Comparison of ENCODE assay signal across 13 cellular contexts in the genomic region with DNA sequence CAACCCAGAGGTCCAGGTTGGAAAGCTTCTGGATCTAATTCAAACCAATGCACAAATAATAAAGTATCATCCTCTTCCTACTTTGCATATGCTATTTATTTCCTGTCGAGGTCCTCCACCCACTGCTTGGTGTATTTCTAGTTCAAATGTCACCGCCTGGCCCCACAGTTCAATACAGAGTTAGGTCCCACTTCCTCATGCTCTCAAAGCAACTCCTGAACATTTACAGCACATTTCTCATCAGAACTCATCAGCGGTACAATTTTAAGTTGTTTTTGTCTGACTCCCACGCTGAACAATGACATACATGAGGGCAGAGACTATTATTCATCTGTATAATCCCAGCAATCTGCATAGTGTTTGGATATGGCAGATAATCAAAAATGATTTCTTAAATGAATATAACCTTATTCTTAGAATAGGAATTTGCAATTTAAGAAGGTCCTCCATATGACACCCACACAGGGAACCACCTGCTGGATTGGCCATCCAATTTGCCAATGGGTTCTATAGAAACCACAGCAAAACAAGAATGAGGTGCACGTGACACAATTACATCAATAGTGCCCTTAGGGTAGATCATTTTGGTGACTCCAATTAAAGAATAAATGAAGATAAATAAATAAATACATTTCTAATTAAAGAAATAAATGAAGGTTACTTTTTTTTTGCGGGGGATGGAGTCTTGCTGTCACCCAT. TPM values are rescaled to one million over a fixed set of nuclear protein-coding genes. Genes with fewer than 3 reads are reported as not detected.
A peak's percentile ranks its signal among the peaks of the same experiment; 100 is the strongest.
DNase-seq lines count a peak whose midpoint lies in the region; ATAC-seq, FAIRE-seq and TF ChIP-seq lines count a peak whose summit lies in the region.
"Had no signal": no experiment of that assay in that cellular context is flagged by ENCODE, and none has a peak within 500 bp of the region (broad histone marks: within the 10 kb centered on the region; RNA-seq: fewer than 3 reads in every experiment).

No MANE protein-coding gene starts in this region.

- CTCF ChIA-PET in CD4-positive, alpha-beta memory T cell (lab: Charles Lee; ENCODE audit: partially characterized antibody), result interaction anchor here (0.7 to 4.1 kb wide), 2 partner anchors 74 to 82 kb away, joined by 3 to 20 read pairs; no protein-coding TSS in a partner anchor
- CTCF ChIA-PET in WTC11 (lab: Charles Lee), result interaction anchor here (0.6 kb wide), 1 partner anchor 82 kb away, joined by 3 read pairs; no protein-coding TSS in a partner anchor

- peak overlapping the region; percentile 64 to 94 (median 88) for H3K27ac Mint-ChIP-seq in CD4-positive, alpha-beta memory T cell
- peak overlapping the region; percentile 55; the same call in 1 of the 2 replicates for H3K27ac Mint-ChIP-seq in WTC11
- peak overlapping the region; percentile 89 for H3K27ac Mint-ChIP-seq in memory B cell
- H3K27ac Mint-ChIP-seq: endodermal cell, type B pancreatic cell had no signal

- FAIRE-seq in small intestine (lab: Jason Lieb, UNC), result no peak
- FAIRE-seq in D721Med (lab: Jason Lieb, UNC), result no peak
- FAIRE-seq: astrocyte had no signal

- no peaks in the 10 kb centered on the region for H3K9me3 ChIP-seq in CD4-positive, alpha-beta memory T cell (ENCODE audit: control insufficient read depth in 1 of 2, low read length in 2 of 2)
- no peaks in the 10 kb centered on the region for H3K9me3 ChIP-seq in small intestine (ENCODE audit: control insufficient read depth, low read depth)
- H3K9me3 ChIP-seq: lower lobe of right lung had no signal

- no peak overlapping the region for H3K27ac ChIP-seq in CD4-positive, alpha-beta memory T cell (ENCODE audit: low read depth, low read length)
- no peak overlapping the region for H3K27ac ChIP-seq in small intestine (ENCODE audit: low read depth in 1 of 2, low read length in 1 of 2)
- H3K27ac ChIP-seq: lower lobe of right lung had no signal

- intact Hi-C loops in CD4-positive, alpha-beta memory T cell (cut with micrococcal nuclease), result loop anchor here (1.0 to 5.0 kb wide), 2 partner anchors 38 to 82 kb away; no protein-coding TSS in a partner anchor

- peak; percentile 21 for TF ChIP-seq POLR2A in GM18505 (IDR thresholded peaks at IDR 0.05; ENCODE audit: borderline replicate concordance, extremely low read depth, insufficient read depth, insufficient read length)

- peaks cover 19% of the 10 kb centered on the region for H3K4me1 ChIP-seq in CD4-positive, alpha-beta memory T cell (ENCODE audit: insufficient read depth, low read length)
- H3K4me1 ChIP-seq in small intestine (ENCODE audit: control insufficient read depth in 2 of 2, insufficient read depth in 1 of 2, low read depth in 1 of 2, low read length in 1 of 2), result no peaks in the 10 kb centered on the region
- H3K4me1 ChIP-seq: lower lobe of right lung had no signal

- peak overlapping the region in 7 of 8 donors; percentile 10 to 77 (median 48) for H3K4me3 Mint-ChIP-seq in CD4-positive, alpha-beta memory T cell
- no peak overlapping the region for H3K4me3 Mint-ChIP-seq in WTC11
- peak overlapping the region; percentile 79 for H3K4me3 Mint-ChIP-seq in memory B cell
- H3K4me3 Mint-ChIP-seq: endodermal cell, type B pancreatic cell had no signal

- ATAC-seq in GM18505 (IDR thresholded peaks at IDR 0.05; ENCODE audit: unreplicated experiment) (no peak), WTC11 (no peak), memory B cell (ENCODE audit: low read depth) (peak; percentile 94), GM18502 (IDR thresholded peaks at IDR 0.05; ENCODE audit: poor library complexity, unreplicated experiment) (no peak)
- ATAC-seq: lower lobe of right lung had no signal

- 63 to 79% (median 72%) methylated on average over 6 of the region's 6 CpGs for WGBS in small intestine, 3 donors

- H3K4me3 ChIP-seq in CD4-positive, alpha-beta memory T cell (ENCODE audit: low read length in 2 of 2), result no peak overlapping the region
- H3K4me3 ChIP-seq in small intestine (ENCODE audit: low read depth in 1 of 2, low read length in 2 of 2), result no peak overlapping the region
- H3K4me3 ChIP-seq: lower lobe of right lung had no signal

- no peaks in the 10 kb centered on the region for H3K27me3 ChIP-seq in CD4-positive, alpha-beta memory T cell (ENCODE audit: insufficient read depth, low read length)
- no peaks in the 10 kb centered on the region for H3K27me3 ChIP-seq in small intestine (ENCODE audit: control insufficient read depth in 2 of 2, insufficient read depth in 2 of 2, low read length in 2 of 2)

- peak in 4 of 5 donors; percentile 11 to 25 (median 17) for DNase-seq in CD4-positive, alpha-beta memory T cell
- DNase-seq in WTC11 (ENCODE audit: low spot score), result no peak
- peak; percentile 22 to 51 for DNase-seq in memory B cell (ENCODE audit: low spot score in 2 of 2)
- no peak for DNase-seq in small intestine
- DNase-seq in ecto neural progenitor cell (ENCODE audit: low spot score), result no peak
- DNase-seq in D721Med (ENCODE audit: insufficient read length, low spot score), result no peak
- DNase-seq: Calu3, endodermal cell, lower lobe of right lung had no signal

- H3K27me3 Mint-ChIP-seq in CD4-positive, alpha-beta memory T cell, result no peaks in the 10 kb centered on the region
- H3K27me3 Mint-ChIP-seq in WTC11 (ENCODE audit: low read depth) (no peaks in the 10 kb centered on the region), memory B cell (no peaks in the 10 kb centered on the region)
- H3K27me3 Mint-ChIP-seq: type B pancreatic cell had no signal

- H3K36me3 Mint-ChIP-seq in CD4-positive, alpha-beta memory T cell, result peaks cover 0 to 7% of the 10 kb centered on the region in 2 donors
- H3K36me3 Mint-ChIP-seq in WTC11 (peaks cover 6% of the 10 kb centered on the region; the same call in 1 of the 2 replicates), memory B cell (no peaks in the 10 kb centered on the region)

- POLR2A ChIA-PET in CD4-positive, alpha-beta memory T cell (lab: Charles Lee; ENCODE audit: partially characterized antibody), result interaction anchor here (0.6 to 1.3 kb wide), 4 partner anchors 10 to 82 kb away, joined by 3 to 4 read pairs (median 4); no protein-coding TSS in a partner anchor
- POLR2A ChIA-PET in WTC11 (lab: Charles Lee), result no interaction called here

- no peaks in the 10 kb centered on the region for H3K36me3 ChIP-seq in CD4-positive, alpha-beta memory T cell (ENCODE audit: insufficient read depth, low read length)
- H3K36me3 ChIP-seq in small intestine (ENCODE audit: control insufficient read depth in 2 of 2, insufficient read depth in 2 of 2, low read length in 2 of 2), result peaks cover 0 to 3% of the 10 kb centered on the region in 2 donors

- TF ChIP-seq CTCF in WTC11 (IDR thresholded peaks at IDR 0.05) (no peak), D721Med (IDR thresholded peaks at IDR 0.05; ENCODE audit: insufficient read depth, missing control alignments) (no peak)

- no peaks in the 10 kb centered on the region for H3K9me3 Mint-ChIP-seq in CD4-positive, alpha-beta memory T cell
- no peaks in the 10 kb centered on the region for H3K9me3 Mint-ChIP-seq in WTC11
- H3K9me3 Mint-ChIP-seq in memory B cell, result no peaks in the 10 kb centered on the region
- H3K9me3 Mint-ChIP-seq: endodermal cell, type B pancreatic cell had no signal

- H3K4me1 Mint-ChIP-seq in CD4-positive, alpha-beta memory T cell, result peaks cover 11 to 19% (median 15%) of the 10 kb centered on the region in 4 donors
- H3K4me1 Mint-ChIP-seq in WTC11 (no peaks in the 10 kb centered on the region), memory B cell (peaks cover 19% of the 10 kb centered on the region)
- H3K4me1 Mint-ChIP-seq: endodermal cell had no signal

TF ChIP-seq in WTC11, 78 proteins besides CTCF, POLR2A, EP300 and RAD21:
- TF ChIP-seq ZNF416 (CRISPR knock-in tag; IDR thresholded peaks at IDR 0.05), result no peak

RNA-seq across cellular contexts. Expression of a gene that starts 54.3 kb away (rescaled TPM):
- 10 to 100 TPM; 15.4 to 15.6 TPM for total RNA-seq in CD4-positive, alpha-beta memory T cell
- polyA plus RNA-seq in CD4-positive, alpha-beta memory T cell, result 10 to 100 TPM; 17.4 to 19.5 TPM
- 22.0 to 29.6 TPM (median 25.2 TPM) in 3 replicates for total RNA-seq in WTC11 (2021)
- 10 to 100 TPM in 1 of 3 donors, 1 to 10 TPM in 2; 8.1 to 12.6 (median 9.5) TPM for polyA plus RNA-seq in small intestine

Comparison
In these comparisons a context has a peak if more than half of its experiments do, and no peak if none do; other contexts are left out.
1. DNase-seq: peak in CD4-positive, alpha-beta memory T cell (4 of 5) and memory B cell (2 of 2); none in WTC11 (single experiment), small intestine (single experiment), ecto neural progenitor cell (single experiment) and D721Med (single experiment).
2. Peak in every context shown above with its lines, with median percentiles within 50 percentile points of each other: H3K27ac Mint-ChIP-seq.